In the genomic region with DNA sequence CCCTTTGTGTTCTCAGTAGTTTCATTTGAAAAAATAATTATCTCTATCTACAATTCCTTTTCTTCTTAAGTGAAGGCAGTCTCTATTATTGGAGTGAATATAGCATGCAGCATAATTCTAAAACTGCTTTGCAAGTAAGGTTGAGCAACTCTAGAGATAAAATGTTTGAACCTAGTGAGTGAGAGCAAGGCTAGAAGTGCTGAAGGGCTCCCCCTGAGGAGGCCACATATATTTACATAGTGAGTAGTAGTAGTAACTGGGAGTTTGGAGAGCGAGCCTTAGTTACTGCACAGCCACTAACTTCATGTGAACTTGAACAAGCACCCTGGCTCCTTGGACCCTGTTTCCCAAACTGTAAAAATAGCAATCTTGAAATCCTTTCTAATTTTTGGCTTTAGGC, we compare ENCODE assay signal across 15 cellular contexts.
DNase-seq lines count a peak whose midpoint lies in the region; ATAC-seq and TF ChIP-seq lines count a peak whose summit lies in the region.
"Had no signal": no experiment of that assay in that cellular context is flagged by ENCODE, and none has a peak within 500 bp of the region (broad histone marks: within the 10 kb centered on the region; RNA-seq: fewer than 3 reads in every experiment).

No MANE protein-coding gene starts in this region.

- no peak overlapping the region for H3K27ac ChIP-seq in right atrium auricular region
- no peak overlapping the region for H3K27ac ChIP-seq in PC-3 (ENCODE audit: low read length)
- no peak overlapping the region for H3K27ac ChIP-seq in left ventricle myocardium inferior (replicated peaks)
- no peak overlapping the region for H3K27ac ChIP-seq in upper lobe of right lung
- H3K27ac ChIP-seq: neutrophil, tibial nerve had no signal

- H3K4me1 ChIP-seq in right atrium auricular region: no peaks in the 10 kb centered on the region
- H3K4me1 ChIP-seq in PC-3 (ENCODE audit: insufficient read depth, low read length): no peaks in the 10 kb centered on the region
- H3K4me1 ChIP-seq in left ventricle myocardium inferior: peaks cover 9% of the 10 kb centered on the region
- no peaks in the 10 kb centered on the region for H3K4me1 ChIP-seq in upper lobe of right lung
- H3K4me1 ChIP-seq: tibial nerve had no signal

- H3F3A ChIP-seq in PC-3 (ENCODE audit: low read length, unreplicated experiment): no peaks in the 10 kb centered on the region

- H3K27me3 ChIP-seq in right atrium auricular region: no peaks in the 10 kb centered on the region
- H3K27me3 ChIP-seq in PC-3 (ENCODE audit: low read length): no peaks in the 10 kb centered on the region; the same call in 1 of the 2 replicates
- no peaks in the 10 kb centered on the region for H3K27me3 ChIP-seq in left ventricle myocardium inferior (ENCODE audit: low read depth)
- no peaks in the 10 kb centered on the region for H3K27me3 ChIP-seq in upper lobe of right lung
- H3K27me3 ChIP-seq: neutrophil, tibial nerve had no signal

- peak; percentile 69 for ATAC-seq in Right ventricle myocardium inferior
- peak; percentile 79 for ATAC-seq in PC-3
- peak; percentile 83 for ATAC-seq in upper lobe of right lung
- no peak for ATAC-seq in sciatic nerve
- ATAC-seq: effector memory CD8-positive, alpha-beta T cell; left colon; T-cell had no signal

- H3K9me3 ChIP-seq in right atrium auricular region (peaks cover 0 to 16% of the 10 kb centered on the region in 2 donors), PC-3 (ENCODE audit: low read length) (no peaks in the 10 kb centered on the region), left ventricle myocardium inferior (replicated peaks) (peaks cover 40% of the 10 kb centered on the region), upper lobe of right lung (no peaks in the 10 kb centered on the region)
- H3K9me3 ChIP-seq: neutrophil had no signal

- H3K4me3 ChIP-seq in right atrium auricular region (no peak overlapping the region), PC-3 (ENCODE audit: low read length) (no peak overlapping the region), left ventricle myocardium inferior (no peak overlapping the region), upper lobe of right lung (no peak overlapping the region)
- H3K4me3 ChIP-seq: tibial nerve had no signal

- no peaks in the 10 kb centered on the region for H3K79me2 ChIP-seq in PC-3 (ENCODE audit: low read length)

- no peak overlapping the region for H3K9ac ChIP-seq in PC-3 (ENCODE audit: low read length)

- no peaks in the 10 kb centered on the region for H3K36me3 ChIP-seq in right atrium auricular region
- H3K36me3 ChIP-seq in PC-3 (ENCODE audit: low read depth, low read length): no peaks in the 10 kb centered on the region
- H3K36me3 ChIP-seq in left ventricle myocardium inferior: no peaks in the 10 kb centered on the region
- no peaks in the 10 kb centered on the region for H3K36me3 ChIP-seq in upper lobe of right lung
- H3K36me3 ChIP-seq: neutrophil, tibial nerve had no signal

- DNase-seq in Right ventricle myocardium inferior (ENCODE audit: missing footprints) (no peak), right atrium auricular region (ENCODE audit: low spot score) (no peak), PC-3 (peak; percentile 41), left ventricle myocardium inferior (no peak), upper lobe of right lung (no peak), SIG-M5 treated with dmso at 0.1 percent for 504 hours (lab: John Stamatoyannopoulos, UW; ENCODE audit: unreplicated experiment) (no peak), sciatic nerve (ENCODE audit: low spot score) (no peak), HUDEP-2 (lab: John Stamatoyannopoulos, UW; ENCODE audit: unreplicated experiment in 76 of 76) (no peak)
- DNase-seq: activated CD4-positive, alpha-beta T cell treated with anti-CD3 and anti-CD28 coated beads, Interleukin-2, amount 10 ng/mL, durations not matched to agents 24 days and 14 days; effector memory CD8-positive, alpha-beta T cell; left colon; NCI-H2171; T-cell had no signal

- no peaks in the 10 kb centered on the region for H3K9me2 ChIP-seq in PC-3 (replicated peaks; ENCODE audit: low read length)

- H2AFZ ChIP-seq in PC-3 (ENCODE audit: low read length): no peak overlapping the region

- TF ChIP-seq CTCF in right atrium auricular region (IDR thresholded peaks at IDR 0.05): peak in 1 of 2 donors; percentile 24
- TF ChIP-seq CTCF in PC-3 (conservative IDR thresholded peaks at IDR 0.05; ENCODE audit: low read depth, low read length): peak; percentile 43
- TF ChIP-seq CTCF in left ventricle myocardium inferior (IDR thresholded peaks at IDR 0.05; ENCODE audit: borderline replicate concordance): peak; percentile 43
- TF ChIP-seq CTCF in upper lobe of right lung (IDR thresholded peaks at IDR 0.05): peak; percentile 15

- H4K20me1 ChIP-seq in PC-3 (ENCODE audit: low read length): no peaks in the 10 kb centered on the region

- no TSS peak for BruUV-seq in PC-3 (replicated peaks; lab: Mats Ljungman, UMichigan)

- intact Hi-C loops in Right ventricle myocardium inferior (cut with DNase I) (no loop called here), PC-3 (cut with micrococcal nuclease) (no loop called here), left ventricle myocardium inferior (cut with micrococcal nuclease) (no loop called here), upper lobe of right lung (cut with DNase I) (no loop called here), sciatic nerve (cut with DNase I) (no loop called here)

- POLR2A ChIA-PET in PC-3 (lab: Charles Lee; ENCODE audit: unreplicated experiment): no interaction called here

- H3K4me2 ChIP-seq in PC-3 (ENCODE audit: low read length): no peak overlapping the region

- CTCF ChIA-PET in PC-3 (lab: Charles Lee): no interaction called here
